ENCODE assay signal across 21 cellular contexts in the genomic region with DNA sequence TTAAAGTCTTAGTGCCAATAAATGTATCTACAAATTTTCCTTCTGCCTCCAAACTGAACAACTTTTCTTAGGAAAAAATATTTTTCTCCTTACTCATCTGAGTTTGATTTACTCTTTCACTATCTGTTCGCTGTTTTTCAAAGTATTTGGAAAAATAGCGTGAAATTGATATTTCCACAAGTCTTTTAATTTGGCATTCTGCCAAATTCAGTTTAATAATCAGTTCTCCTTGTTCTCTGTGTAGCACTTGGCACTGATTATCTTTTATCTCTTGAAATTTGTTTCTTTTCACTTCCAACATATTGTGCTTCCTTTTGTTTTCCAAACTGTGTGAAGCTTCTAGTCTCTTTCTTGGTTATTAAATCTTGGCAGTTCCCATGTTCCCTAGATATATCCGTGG.
A peak's percentile ranks its signal among the peaks of the same experiment; 100 is the strongest.
DNase-seq lines count a peak whose midpoint lies in the region; FAIRE-seq and TF ChIP-seq lines count a peak whose summit lies in the region.
"Had no signal": no experiment of that assay in that cellular context is flagged by ENCODE, and none has a peak within 500 bp of the region (broad histone marks: within the 10 kb centered on the region; RNA-seq: fewer than 3 reads in every experiment).

No MANE protein-coding gene starts in this region.

- no peak overlapping the region for H3K4me3 ChIP-seq in endothelial cell of umbilical vein (replicated peaks in 1 of 3; ENCODE audit: insufficient read depth in 1 of 3, low read depth in 1 of 3, low read length in 3 of 3)
- no peak overlapping the region for H3K4me3 ChIP-seq in endodermal cell (ENCODE audit: low read length)
- H3K4me3 ChIP-seq in Karpas-422 (ENCODE audit: low read length) = no peak overlapping the region

- no peak for TF ChIP-seq POLR2A in endothelial cell of umbilical vein (IDR thresholded peaks at IDR 0.05; ENCODE audit: low read depth, low read length)

- intact Hi-C loops in endothelial cell of umbilical vein (cut with micrococcal nuclease) = no loop called here

- H3K27me3 ChIP-seq in endothelial cell of umbilical vein (ENCODE audit: control insufficient read depth in 2 of 2, insufficient read depth in 2 of 2, low read length in 2 of 2) (no peaks in the 10 kb centered on the region), endodermal cell (ENCODE audit: control insufficient read depth, insufficient read depth, low read length, poor library complexity, severe bottlenecking) (no peaks in the 10 kb centered on the region), Karpas-422 (ENCODE audit: low read length) (no peaks in the 10 kb centered on the region)
- H3K27me3 ChIP-seq: BE2C had no signal

- 91 to 94% methylated on average over 2 of the region's 3 CpGs for WGBS in endodermal cell (ENCODE audit: insufficient coverage in 1 of 2, insufficient read length in 1 of 2), 2 experiments

- CTCF ChIA-PET in endothelial cell of umbilical vein (lab: Charles Lee) = no interaction called here
- CTCF ChIA-PET in activated naive CD4-positive, alpha-beta T cell treated with anti-CD3 and anti-CD28 coated beads, Interleukin-2, amount 10 ng/mL, durations not matched to agents 7 days and 5 days (lab: Charles Lee) = no interaction called here

- no peaks in the 10 kb centered on the region for H3K9me2 ChIP-seq in Karpas-422 (replicated peaks; ENCODE audit: insufficient read depth, low read length)

- no peak overlapping the region for H3K27ac ChIP-seq in endothelial cell of umbilical vein (ENCODE audit: insufficient read depth, low read depth, low read length)
- H3K27ac ChIP-seq in endodermal cell (ENCODE audit: low read depth, low read length) = no peak overlapping the region
- no peak overlapping the region for H3K27ac ChIP-seq in Karpas-422 (ENCODE audit: low read length)

- H3K4me1 Mint-ChIP-seq in endodermal cell = no peaks in the 10 kb centered on the region
- H3K4me1 Mint-ChIP-seq in activated naive CD4-positive, alpha-beta T cell treated with anti-CD3 and anti-CD28 coated beads, Interleukin-2, amount 10 ng/mL, durations not matched to agents 7 days and 5 days = no peaks in the 10 kb centered on the region
- H3K4me1 Mint-ChIP-seq: CD4-positive, CD25-positive, alpha-beta regulatory T cell; CD8-positive, alpha-beta memory T cell had no signal

- FAIRE-seq in endothelial cell of umbilical vein (lab: Jason Lieb, UNC) = no peak
- FAIRE-seq: GM12891, GM19239, H1 had no signal

- H3K9me3 ChIP-seq in endothelial cell of umbilical vein (replicated peaks; ENCODE audit: control insufficient read depth, insufficient read depth, low read length) (no peaks in the 10 kb centered on the region), endodermal cell (ENCODE audit: control insufficient read depth, low read length) (no peaks in the 10 kb centered on the region), Karpas-422 (ENCODE audit: low read length) (peaks cover 38% of the 10 kb centered on the region)
- H3K9me3 ChIP-seq: BE2C had no signal

- no peak for TF ChIP-seq RAD21 in Ishikawa (IDR thresholded peaks at IDR 0.05; ENCODE audit: low read depth)

- no peak overlapping the region for H3K27ac Mint-ChIP-seq in endodermal cell
- H3K27ac Mint-ChIP-seq in activated naive CD4-positive, alpha-beta T cell treated with anti-CD3 and anti-CD28 coated beads, Interleukin-2, amount 10 ng/mL, durations not matched to agents 7 days and 5 days = no peak overlapping the region
- H3K27ac Mint-ChIP-seq: CD4-positive, CD25-positive, alpha-beta regulatory T cell; CD8-positive, alpha-beta memory T cell; H9 had no signal

- peaks cover 9% of the 10 kb centered on the region for H3K9me3 Mint-ChIP-seq in endodermal cell
- H3K9me3 Mint-ChIP-seq in activated naive CD4-positive, alpha-beta T cell treated with anti-CD3 and anti-CD28 coated beads, Interleukin-2, amount 10 ng/mL, durations not matched to agents 7 days and 5 days = peaks cover 14% of the 10 kb centered on the region

- no peaks in the 10 kb centered on the region for H3K36me3 Mint-ChIP-seq in endodermal cell (ENCODE audit: low read depth)
- no peaks in the 10 kb centered on the region for H3K36me3 Mint-ChIP-seq in activated naive CD4-positive, alpha-beta T cell treated with anti-CD3 and anti-CD28 coated beads, Interleukin-2, amount 10 ng/mL, durations not matched to agents 7 days and 5 days
- H3K36me3 Mint-ChIP-seq: CD4-positive, CD25-positive, alpha-beta regulatory T cell; CD8-positive, alpha-beta memory T cell had no signal

- no peaks in the 10 kb centered on the region for H3K9me1 ChIP-seq in endothelial cell of umbilical vein (replicated peaks; ENCODE audit: control insufficient read depth, extremely low read depth, insufficient read depth, low read length)

- H3K79me2 ChIP-seq in endothelial cell of umbilical vein (ENCODE audit: control insufficient read depth, insufficient read depth, low read length) (no peaks in the 10 kb centered on the region), Karpas-422 (ENCODE audit: low read length) (no peaks in the 10 kb centered on the region)

- no TSS peak for BruUV-seq in endothelial cell of umbilical vein (replicated peaks; lab: Mats Ljungman, UMichigan)

- DNase-seq in ELR (ENCODE audit: low read depth) (peak; percentile 6), NCI-H69 (lab: John Stamatoyannopoulos, UW) (peak; percentile 12), endothelial cell of umbilical vein (ENCODE audit: low read depth, low spot score) (peak; percentile 43), endodermal cell (no peak), Karpas-422 (no peak), NCI-H345 treated with DMSO at 0.1 percent for 48 hours (lab: John Stamatoyannopoulos, UW; ENCODE audit: unreplicated experiment) (no peak)
- DNase-seq in activated naive CD4-positive, alpha-beta T cell treated with anti-CD3 and anti-CD28 coated beads, Interleukin-2, amount 10 ng/mL, durations not matched to agents 7 days and 5 days = no peak
- DNase-seq: ACHN; BE2C; C1 segment of cervical spinal cord; CD4-positive, CD25-positive, alpha-beta regulatory T cell; CD8-positive, alpha-beta memory T cell; COR-L47; DMS 273 treated with DMSO at 0.1 percent for 48 hours; DMS53; DND-41; H9 had no signal

- no peak for TF ChIP-seq EP300 in Ishikawa (IDR thresholded peaks at IDR 0.05; ENCODE audit: borderline replicate concordance)

- no peaks in the 10 kb centered on the region for H4K20me1 ChIP-seq in endothelial cell of umbilical vein (replicated peaks; ENCODE audit: control insufficient read depth, extremely low read depth, insufficient read depth, low read length)
- H4K20me1 ChIP-seq in Karpas-422 (ENCODE audit: insufficient read depth, low read depth, low read length) = no peaks in the 10 kb centered on the region

- no peak overlapping the region for H2AFZ ChIP-seq in endothelial cell of umbilical vein (ENCODE audit: low read depth, low read length)
- H2AFZ ChIP-seq in Karpas-422 (ENCODE audit: low read length) = no peak overlapping the region

- H3K36me3 ChIP-seq in endothelial cell of umbilical vein (ENCODE audit: control insufficient read depth in 2 of 2, extremely low read depth in 1 of 2, insufficient read depth in 2 of 2, low read length in 2 of 2) (no peaks in the 10 kb centered on the region), endodermal cell (ENCODE audit: control insufficient read depth, insufficient read depth, low read length) (no peaks in the 10 kb centered on the region), Karpas-422 (ENCODE audit: insufficient read depth, low read length) (no peaks in the 10 kb centered on the region)
- H3K36me3 ChIP-seq: BE2C had no signal

- H3K4me3 Mint-ChIP-seq in endodermal cell = no peak overlapping the region
- H3K4me3 Mint-ChIP-seq in activated naive CD4-positive, alpha-beta T cell treated with anti-CD3 and anti-CD28 coated beads, Interleukin-2, amount 10 ng/mL, durations not matched to agents 7 days and 5 days = no peak overlapping the region
- H3K4me3 Mint-ChIP-seq: CD4-positive, CD25-positive, alpha-beta regulatory T cell; CD8-positive, alpha-beta memory T cell; H9 had no signal

- dilution Hi-C loops in endothelial cell of umbilical vein (cut with MboI; ENCODE audit: extremely low pct_ligation_motif_present, low sequenced_read_pairs) = no loop called here

- H3K4me1 ChIP-seq in endothelial cell of umbilical vein (ENCODE audit: control insufficient read depth, extremely low read depth, insufficient read depth, low read length) (no peaks in the 10 kb centered on the region), endodermal cell (ENCODE audit: control insufficient read depth, insufficient read depth, low read length) (no peaks in the 10 kb centered on the region), Karpas-422 (ENCODE audit: low read length) (no peaks in the 10 kb centered on the region)
- H3K4me1 ChIP-seq: BE2C had no signal

- H3K4me2 ChIP-seq in endothelial cell of umbilical vein (ENCODE audit: insufficient read depth, low read length) (no peak overlapping the region), Karpas-422 (ENCODE audit: low read depth, low read length, poor library complexity, severe bottlenecking) (no peak overlapping the region)

- POLR2A ChIA-PET in endothelial cell of umbilical vein (lab: Charles Lee) = no interaction called here

- H3K9ac ChIP-seq in endothelial cell of umbilical vein (replicated peaks; ENCODE audit: extremely low read depth, insufficient read depth, low read length) = no peak overlapping the region
- no peak overlapping the region for H3K9ac ChIP-seq in endodermal cell (ENCODE audit: extremely low read depth, low read length, poor library complexity, severe bottlenecking)
- H3K9ac ChIP-seq in Karpas-422 (ENCODE audit: low read length) = no peak overlapping the region

- TF ChIP-seq CTCF in endothelial cell of umbilical vein (IDR thresholded peaks at IDR 0.05; ENCODE audit: extremely low read depth in 1 of 2, insufficient read depth in 1 of 2, low read depth in 1 of 2, low read length in 2 of 2) (no peak), endodermal cell (conservative IDR thresholded peaks at IDR 0.05) (no peak)

- no peaks in the 10 kb centered on the region for H3K27me3 Mint-ChIP-seq in endodermal cell (ENCODE audit: insufficient read depth)
- no peaks in the 10 kb centered on the region for H3K27me3 Mint-ChIP-seq in activated naive CD4-positive, alpha-beta T cell treated with anti-CD3 and anti-CD28 coated beads, Interleukin-2, amount 10 ng/mL, durations not matched to agents 7 days and 5 days
- H3K27me3 Mint-ChIP-seq: CD4-positive, CD25-positive, alpha-beta regulatory T cell; CD8-positive, alpha-beta memory T cell had no signal

TF ChIP-seq in Ishikawa, 13 proteins besides CTCF, POLR2A, EP300 and RAD21:
- TF ChIP-seq NFIC (IDR thresholded peaks at IDR 0.05) (peak; percentile 40), EGR1 (IDR thresholded peaks at IDR 0.05) (no peak)

TF ChIP-seq in endothelial cell of umbilical vein, 7 proteins besides CTCF, POLR2A, EP300 and RAD21 (continues in another document):
- no peak for TF ChIP-seq FOS (IDR thresholded peaks at IDR 0.05; ENCODE audit: borderline replicate concordance, insufficient read depth, low read length)
- TF ChIP-seq MYC (IDR thresholded peaks at IDR 0.05; ENCODE audit: low read depth, low read length) = no peak
- TF ChIP-seq JUN (IDR thresholded peaks at IDR 0.05; ENCODE audit: borderline replicate concordance, insufficient read depth, insufficient read length, low read depth) = no peak
- TF ChIP-seq GATA2 (IDR thresholded peaks at IDR 0.05; ENCODE audit: insufficient read depth, insufficient read length, low read depth, low read length) = no peak
- no peak for TF ChIP-seq EZH2 (IDR thresholded peaks at IDR 0.05; ENCODE audit: borderline replicate concordance, low read depth, low read length, severe bottlenecking)
- no peak for TF ChIP-seq POLR2AphosphoS5 (IDR thresholded peaks at IDR 0.05; ENCODE audit: insufficient read depth, low read depth, low read length)

Comparison
In these comparisons a context has a peak if more than half of its experiments do, and no peak if none do; other contexts are left out.
1. DNase-seq: peak in ELR (single experiment), NCI-H69 (single experiment) and endothelial cell of umbilical vein (single experiment); none in endodermal cell (single experiment), activated naive CD4-positive, alpha-beta T cell treated with anti-CD3 and anti-CD28 coated beads, Interleukin-2, amount 10 ng/mL, durations not matched to agents 7 days and 5 days (single experiment), Karpas-422 (single experiment) and NCI-H345 treated with DMSO at 0.1 percent for 48 hours (single experiment).